22 cellular contexts compared by ENCODE assay signal in genomic region chr1:177825276-177825903, GRCh38.
A peak's percentile ranks its signal among the peaks of the same experiment; 100 is the strongest.
DNase-seq lines count a peak whose midpoint lies in the region; ATAC-seq, FAIRE-seq and TF ChIP-seq lines count a peak whose summit lies in the region.
"Had no signal": no experiment of that assay in that cellular context is flagged by ENCODE, and none has a peak within 500 bp of the region (broad histone marks: within the 10 kb centered on the region; RNA-seq: fewer than 3 reads in every experiment).

No MANE protein-coding gene starts in this region.

- ATAC-seq in HG03175 (IDR thresholded peaks at IDR 0.05; ENCODE audit: unreplicated experiment) (peak; percentile 25), GM12878 (peak; percentile 58), GM21367 (IDR thresholded peaks at IDR 0.05; ENCODE audit: unreplicated experiment) (no peak), GM21360 (IDR thresholded peaks at IDR 0.05; ENCODE audit: unreplicated experiment) (no peak), HG02798 (IDR thresholded peaks at IDR 0.05; ENCODE audit: poor library complexity, unreplicated experiment) (no peak)
- ATAC-seq: activated naive CD8-positive, alpha-beta T cell treated with anti-CD3 and anti-CD28 coated beads, Interleukin-2, amount 50 U/mL, for 24 hours had no signal

- no peaks in the 10 kb centered on the region for H3K27me3 Mint-ChIP-seq in activated CD4-positive, alpha-beta T cell treated with anti-CD3 and anti-CD28 coated beads, Interleukin-2, amount 10 ng/mL, durations not matched to agents 7 days and 5 days
- H3K27me3 Mint-ChIP-seq: T-cell had no signal

- intact Hi-C loops in GM12878 (cut with micrococcal nuclease; ENCODE audit: unreplicated experiment): no loop called here

- no peaks in the 10 kb centered on the region for H3K36me3 Mint-ChIP-seq in activated CD4-positive, alpha-beta T cell treated with anti-CD3 and anti-CD28 coated beads, Interleukin-2, amount 10 ng/mL, durations not matched to agents 7 days and 5 days (ENCODE audit: low read depth)
- H3K36me3 Mint-ChIP-seq: CD4-positive, alpha-beta memory T cell; T-cell had no signal

- no peaks in the 10 kb centered on the region for H3K79me2 ChIP-seq in GM12878 (ENCODE audit: control insufficient read depth, insufficient read depth, low read length)

- H4K20me1 ChIP-seq in GM12878 (ENCODE audit: control insufficient read depth, insufficient read depth): no peaks in the 10 kb centered on the region

- no peak overlapping the region for H3K4me3 Mint-ChIP-seq in activated CD4-positive, alpha-beta T cell treated with anti-CD3 and anti-CD28 coated beads, Interleukin-2, amount 10 ng/mL, durations not matched to agents 7 days and 5 days
- H3K4me3 Mint-ChIP-seq: activated naive CD8-positive, alpha-beta T cell treated with anti-CD3 and anti-CD28 coated beads, Interleukin-2, amount 50 U/mL, for 24 hours; T-cell had no signal

- DNase-seq in activated CD4-positive, alpha-beta T cell treated with anti-CD3 and anti-CD28 coated beads, Interleukin-2, amount 10 ng/mL, durations not matched to agents 7 days and 5 days: peak; percentile 7
- DNase-seq in activated CD4-positive, alpha-beta T cell treated with anti-CD3 and anti-CD28 coated beads, Interleukin-2, amount 50 U/mL, for 1 hour: no peak
- no peak for DNase-seq in GM12878 (ENCODE audit: low read depth, low spot score)
- no peak for DNase-seq in right atrium auricular region (ENCODE audit: low spot score)
- DNase-seq: 8988T; activated CD4-positive, CD25-positive, alpha-beta regulatory T cell treated with anti-CD3 and anti-CD28 coated beads, Interleukin-2, amount 50 U/mL, for 72 hours; activated CD8-positive, alpha-beta memory T cell treated with anti-CD3 and anti-CD28 coated beads for 24 hours; activated gamma-delta T cell treated with Interleukin-2 at 50 U/mL for 16 hours; activated naive CD8-positive, alpha-beta T cell treated with anti-CD3 and anti-CD28 coated beads, Interleukin-2, amount 50 U/mL, for 24 hours; activated T-cell treated with anti-CD3 and anti-CD28 coated beads, Interleukin-2, amount 50 U/mL, for 1 hour; CD4-positive, alpha-beta memory T cell; cerebellar nuclear complex; GOT3; KG1; T-cell; trophoblast cell had no signal

- no peak overlapping the region for H3K27ac ChIP-seq in GM12878 (ENCODE audit: control insufficient read depth, insufficient read depth)
- H3K27ac ChIP-seq in right atrium auricular region: no peak overlapping the region
- H3K27ac ChIP-seq: SJSA1 had no signal

- RAD21 ChIA-PET in GM12878 (lab: Charles Lee; ENCODE audit: unreplicated experiment): interaction anchor here (0.8 to 4.0 kb wide), 4 partner anchors 23 to 94 kb away, joined by 3 to 22 read pairs (median 4); no protein-coding TSS in a partner anchor

- no peaks in the 10 kb centered on the region for H3K9me3 Mint-ChIP-seq in activated CD4-positive, alpha-beta T cell treated with anti-CD3 and anti-CD28 coated beads, Interleukin-2, amount 10 ng/mL, durations not matched to agents 7 days and 5 days

- CTCF ChIA-PET in activated CD4-positive, alpha-beta T cell treated with anti-CD3 and anti-CD28 coated beads, Interleukin-2, amount 10 ng/mL, durations not matched to agents 7 days and 5 days (lab: Charles Lee): no interaction called here
- CTCF ChIA-PET in GM12878 (lab: Yijun Ruan, JAX): interaction anchor here (0.6 to 1.1 kb wide), 3 partner anchors 42 to 459 kb away, joined by 3 read pairs; no protein-coding TSS in a partner anchor

- no peak for TF ChIP-seq RAD21 in GM12878 (IDR thresholded peaks at IDR 0.05; ENCODE audit: insufficient read depth, low read depth, low read length)

- H3K4me3 ChIP-seq in GM12878 (no peak overlapping the region), right atrium auricular region (no peak overlapping the region)
- H3K4me3 ChIP-seq: SJSA1 had no signal

- no TSS peak for BruUV-seq in GM12878 (replicated peaks; lab: Mats Ljungman, UMichigan)

- no peak for FAIRE-seq in GM12878 (lab: Jason Lieb, UNC)
- FAIRE-seq: endothelial cell of umbilical vein had no signal

- H3K4me1 ChIP-seq in GM12878 (ENCODE audit: control insufficient read depth, insufficient read depth, low read length) (no peaks in the 10 kb centered on the region), right atrium auricular region (no peaks in the 10 kb centered on the region)
- H3K4me1 ChIP-seq: SJSA1 had no signal

- H3K4me1 Mint-ChIP-seq in activated CD4-positive, alpha-beta T cell treated with anti-CD3 and anti-CD28 coated beads, Interleukin-2, amount 10 ng/mL, durations not matched to agents 7 days and 5 days: peaks cover 6% of the 10 kb centered on the region
- H3K4me1 Mint-ChIP-seq: activated naive CD8-positive, alpha-beta T cell treated with anti-CD3 and anti-CD28 coated beads, Interleukin-2, amount 50 U/mL, for 24 hours; CD4-positive, alpha-beta memory T cell; T-cell had no signal

- TF ChIP-seq EP300 in GM12878 (IDR thresholded peaks at IDR 0.05; ENCODE audit: borderline replicate concordance in 1 of 2, control insufficient read depth in 1 of 2, low read depth in 2 of 2, low read length in 2 of 2): no peak

- POLR2A ChIA-PET in activated CD4-positive, alpha-beta T cell treated with anti-CD3 and anti-CD28 coated beads, Interleukin-2, amount 10 ng/mL, durations not matched to agents 7 days and 5 days (lab: Charles Lee): no interaction called here
- POLR2A ChIA-PET in GM12878 (lab: Charles Lee): interaction anchor here (1.1 to 2.4 kb wide), 2 partner anchors 15 to 31 kb away, joined by 5 to 13 read pairs; no protein-coding TSS in a partner anchor

- in situ Hi-C loops in GM12878 (cut with MboI): no loop called here

- H2AFZ ChIP-seq in GM12878 (ENCODE audit: control insufficient read depth, low read depth, low read length): 0 out of 2 replicates have a peak overlapping the region, but pooled peaks have one; percentile 39

- no peak overlapping the region for H3K4me2 ChIP-seq in GM12878 (ENCODE audit: control insufficient read depth, insufficient read depth)

- H3K36me3 ChIP-seq in GM12878 (ENCODE audit: control insufficient read depth in 2 of 2, insufficient read depth in 2 of 2, low read length in 1 of 2): no peaks in the 10 kb centered on the region
- no peaks in the 10 kb centered on the region for H3K36me3 ChIP-seq in right atrium auricular region
- H3K36me3 ChIP-seq: SJSA1 had no signal

- H3K9me3 ChIP-seq in GM12878 (replicated peaks; ENCODE audit: control insufficient read depth, insufficient read depth, low read length) (no peaks in the 10 kb centered on the region), right atrium auricular region (no peaks in the 10 kb centered on the region)
- H3K9me3 ChIP-seq: SJSA1 had no signal

- H3K9ac ChIP-seq in GM12878 (ENCODE audit: control insufficient read depth, insufficient read depth, low read length): no peak overlapping the region

- TF ChIP-seq POLR2A in GM12878 (IDR thresholded peaks at IDR 0.05; ENCODE audit: low read depth, low read length): no peak

- H3K27me3 ChIP-seq in GM12878 (replicated peaks in 1 of 2; ENCODE audit: control insufficient read depth in 2 of 2, insufficient read depth in 2 of 2, low read length in 1 of 2) (no peaks in the 10 kb centered on the region), right atrium auricular region (no peaks in the 10 kb centered on the region)

- 2% methylated on average over 6 of the region's 6 CpGs for WGBS in GM12878 (ENCODE audit: insufficient coverage, insufficient replicate concordance, low lambda C conversion rate, missing lambda C conversion rate)

- no peak for TF ChIP-seq CTCF in GM12878 (IDR thresholded peaks at IDR 0.05 in 2 of 3, conservative IDR thresholded peaks at IDR 0.05 in 1 of 3; ENCODE audit: control insufficient read depth in 2 of 3, extremely low read depth in 1 of 3, insufficient read depth in 1 of 3, low read depth in 3 of 3, low read length in 3 of 3)
- TF ChIP-seq CTCF in right atrium auricular region (IDR thresholded peaks at IDR 0.05): no peak

- H3K27ac Mint-ChIP-seq in activated CD4-positive, alpha-beta T cell treated with anti-CD3 and anti-CD28 coated beads, Interleukin-2, amount 10 ng/mL, durations not matched to agents 7 days and 5 days: no peak overlapping the region
- H3K27ac Mint-ChIP-seq: activated naive CD8-positive, alpha-beta T cell treated with anti-CD3 and anti-CD28 coated beads, Interleukin-2, amount 50 U/mL, for 24 hours; T-cell had no signal

- SMC1A ChIA-PET in GM12878 (lab: Charles Lee; ENCODE audit: uncharacterized antibody, unreplicated experiment): interaction anchor here (0.7 to 15.1 kb wide), 6 partner anchors 8 to 33 kb away, joined by 3 to 107 read pairs (median 6); no protein-coding TSS in a partner anchor

TF ChIP-seq in GM12878, 131 proteins besides CTCF, POLR2A, EP300 and RAD21:
- TF ChIP-seq BHLHE40 (IDR thresholded peaks at IDR 0.05; ENCODE audit: borderline replicate concordance in 1 of 2, low read depth in 2 of 2, low read length in 1 of 2) (no peak), IKZF1 (conservative IDR thresholded peaks at IDR 0.05) (0 out of 2 replicates have a peak, but pooled peaks have one; percentile 29)
TF ChIP-seq in GM12878: peak in this region for 1.

Comparison
In these comparisons a context has a peak if more than half of its experiments do, and no peak if none do; other contexts are left out.
1. ATAC-seq: peak in HG03175 (single experiment) and GM12878 (single experiment); none in GM21367 (single experiment), GM21360 (single experiment) and HG02798 (single experiment).